ENCODE assay signal across 1 cellular context in the genomic region with DNA sequence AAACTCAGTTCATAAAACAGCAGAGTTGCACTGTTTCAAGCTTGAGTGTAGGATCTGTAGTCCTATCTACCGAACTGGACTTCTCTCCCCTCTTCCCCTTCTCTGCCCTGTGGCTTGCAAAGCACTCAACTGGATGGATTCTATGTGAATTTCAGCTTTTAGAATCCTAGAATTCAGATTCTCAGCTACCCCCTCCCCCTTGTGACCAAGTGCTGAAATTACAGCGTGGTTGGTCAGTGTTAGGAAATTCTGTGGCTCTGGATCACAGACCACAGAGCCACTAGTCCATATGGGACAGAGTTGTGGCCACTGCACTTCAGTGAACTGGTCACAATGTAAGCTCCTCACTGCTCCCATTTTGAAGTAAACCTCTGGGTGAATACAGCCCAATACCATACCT.
TF ChIP-seq lines count a peak whose summit lies in the region.

No MANE protein-coding gene starts in this region.

TF ChIP-seq in WTC11, 78 proteins besides CTCF, POLR2A, EP300 and RAD21 (continued from another document):
- TF ChIP-seq, protein P1, sequence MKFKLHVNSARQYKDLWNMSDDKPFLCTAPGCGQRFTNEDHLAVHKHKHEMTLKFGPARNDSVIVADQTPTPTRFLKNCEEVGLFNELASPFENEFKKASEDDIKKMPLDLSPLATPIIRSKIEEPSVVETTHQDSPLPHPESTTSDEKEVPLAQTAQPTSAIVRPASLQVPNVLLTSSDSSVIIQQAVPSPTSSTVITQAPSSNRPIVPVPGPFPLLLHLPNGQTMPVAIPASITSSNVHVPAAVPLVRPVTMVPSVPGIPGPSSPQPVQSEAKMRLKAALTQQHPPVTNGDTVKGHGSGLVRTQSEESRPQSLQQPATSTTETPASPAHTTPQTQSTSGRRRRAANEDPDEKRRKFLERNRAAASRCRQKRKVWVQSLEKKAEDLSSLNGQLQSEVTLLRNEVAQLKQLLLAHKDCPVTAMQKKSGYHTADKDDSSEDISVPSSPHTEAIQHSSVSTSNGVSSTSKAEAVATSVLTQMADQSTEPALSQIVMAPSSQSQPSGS (CRISPR knock-in tag; IDR thresholded peaks at IDR 0.05; ENCODE audit: borderline replicate concordance, low read depth): no peak
- TF ChIP-seq, protein P2, sequence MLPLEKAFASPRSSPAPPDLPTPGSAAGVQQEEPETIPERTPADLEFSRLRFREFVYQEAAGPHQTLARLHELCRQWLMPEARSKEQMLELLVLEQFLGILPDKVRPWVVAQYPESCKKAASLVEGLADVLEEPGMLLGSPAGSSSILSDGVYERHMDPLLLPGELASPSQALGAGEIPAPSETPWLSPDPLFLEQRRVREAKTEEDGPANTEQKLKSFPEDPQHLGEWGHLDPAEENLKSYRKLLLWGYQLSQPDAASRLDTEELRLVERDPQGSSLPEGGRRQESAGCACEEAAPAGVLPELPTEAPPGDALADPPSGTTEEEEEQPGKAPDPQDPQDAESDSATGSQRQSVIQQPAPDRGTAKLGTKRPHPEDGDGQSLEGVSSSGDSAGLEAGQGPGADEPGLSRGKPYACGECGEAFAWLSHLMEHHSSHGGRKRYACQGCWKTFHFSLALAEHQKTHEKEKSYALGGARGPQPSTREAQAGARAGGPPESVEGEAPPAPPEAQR (CRISPR knock-in tag; IDR thresholded peaks at IDR 0.05): no peak
- TF ChIP-seq, protein P3, sequence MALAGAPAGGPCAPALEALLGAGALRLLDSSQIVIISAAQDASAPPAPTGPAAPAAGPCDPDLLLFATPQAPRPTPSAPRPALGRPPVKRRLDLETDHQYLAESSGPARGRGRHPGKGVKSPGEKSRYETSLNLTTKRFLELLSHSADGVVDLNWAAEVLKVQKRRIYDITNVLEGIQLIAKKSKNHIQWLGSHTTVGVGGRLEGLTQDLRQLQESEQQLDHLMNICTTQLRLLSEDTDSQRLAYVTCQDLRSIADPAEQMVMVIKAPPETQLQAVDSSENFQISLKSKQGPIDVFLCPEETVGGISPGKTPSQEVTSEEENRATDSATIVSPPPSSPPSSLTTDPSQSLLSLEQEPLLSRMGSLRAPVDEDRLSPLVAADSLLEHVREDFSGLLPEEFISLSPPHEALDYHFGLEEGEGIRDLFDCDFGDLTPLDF (CRISPR knock-in tag; IDR thresholded peaks at IDR 0.05): no peak
- TF ChIP-seq, protein P4, sequence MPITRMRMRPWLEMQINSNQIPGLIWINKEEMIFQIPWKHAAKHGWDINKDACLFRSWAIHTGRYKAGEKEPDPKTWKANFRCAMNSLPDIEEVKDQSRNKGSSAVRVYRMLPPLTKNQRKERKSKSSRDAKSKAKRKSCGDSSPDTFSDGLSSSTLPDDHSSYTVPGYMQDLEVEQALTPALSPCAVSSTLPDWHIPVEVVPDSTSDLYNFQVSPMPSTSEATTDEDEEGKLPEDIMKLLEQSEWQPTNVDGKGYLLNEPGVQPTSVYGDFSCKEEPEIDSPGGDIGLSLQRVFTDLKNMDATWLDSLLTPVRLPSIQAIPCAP (CRISPR knock-in tag; IDR thresholded peaks at IDR 0.05): no peak
- TF ChIP-seq SMAD4 (CRISPR knock-in tag; IDR thresholded peaks at IDR 0.05): no peak
TF ChIP-seq in WTC11: peak in this region for 0.
